Comparison of ENCODE assay signal across 30 cellular contexts in genomic region chr17:15393414-15393813, GRCh38. TPM values are rescaled to one million over a fixed set of nuclear protein-coding genes. Genes with fewer than 3 reads are reported as not detected.
DNase-seq lines count a peak whose midpoint lies in the region; ATAC-seq, FAIRE-seq and TF ChIP-seq lines count a peak whose summit lies in the region.
"Had no signal": no experiment of that assay in that cellular context is flagged by ENCODE, and none has a peak within 500 bp of the region (broad histone marks: within the 10 kb centered on the region; RNA-seq: fewer than 3 reads in every experiment).

No MANE protein-coding gene starts in this region.

- H3K79me2 ChIP-seq in PC-3 (ENCODE audit: low read length) = no peaks in the 10 kb centered on the region
- H3K79me2 ChIP-seq in keratinocyte (ENCODE audit: control insufficient read depth, insufficient read depth, low read length) = no peaks in the 10 kb centered on the region

- H3K9me3 ChIP-seq in PC-3 (ENCODE audit: low read length) (no peaks in the 10 kb centered on the region), keratinocyte (ENCODE audit: control insufficient read depth, low read depth, low read length) (no peaks in the 10 kb centered on the region)
- H3K9me3 ChIP-seq: BE2C had no signal

- dilution Hi-C loops in keratinocyte (cut with MboI; ENCODE audit: extremely low pct_ligation_motif_present, low sequenced_read_pairs) = no loop called here

- H3K27me3 ChIP-seq in PC-3 (ENCODE audit: low read length) (no peaks in the 10 kb centered on the region), keratinocyte (ENCODE audit: control insufficient read depth, extremely low read depth, insufficient read depth, low read length) (no peaks in the 10 kb centered on the region)
- H3K27me3 ChIP-seq: BE2C; BLaER1 treated with 17β-estradiol and CSF1 and Interleukin-3, amounts not matched to agents 10 nM and 100 nM had no signal

- TF ChIP-seq CTCF in PC-3 (conservative IDR thresholded peaks at IDR 0.05; ENCODE audit: low read depth, low read length) (no peak), keratinocyte (optimal IDR thresholded peaks at IDR 0.05 in 1 of 3, IDR thresholded peaks at IDR 0.05 in 1 of 3, conservative IDR thresholded peaks at IDR 0.05 in 1 of 3; ENCODE audit: extremely low read depth in 1 of 3, insufficient read depth in 2 of 3, low read length in 3 of 3) (no peak)

- peak overlapping the region; percentile 93 for H3K27ac ChIP-seq in PC-3 (ENCODE audit: low read length)
- H3K27ac ChIP-seq in epithelial cell of prostate = peak overlapping the region; percentile 1
- H3K27ac ChIP-seq in keratinocyte (ENCODE audit: control insufficient read depth, insufficient read depth, low read length) = no peak overlapping the region
- H3K27ac ChIP-seq: A549; BLaER1 treated with 17β-estradiol and CSF1 and Interleukin-3, amounts not matched to agents 10 nM and 100 nM had no signal

- no peak overlapping the region for H3K4me3 ChIP-seq in PC-3 (ENCODE audit: low read length)
- H3K4me3 ChIP-seq in keratinocyte (ENCODE audit: control insufficient read depth in 2 of 3, extremely low read depth in 1 of 3, insufficient read depth in 2 of 3, low read depth in 1 of 3, low read length in 3 of 3) = no peak overlapping the region
- H3K4me3 ChIP-seq: A549; BLaER1 treated with 17β-estradiol and CSF1 and Interleukin-3, amounts not matched to agents 10 nM and 100 nM; GM23338 had no signal

- intact Hi-C loops in PC-3 (cut with micrococcal nuclease) = loop anchor here (2.0 kb wide), 1 partner anchor 15 kb away; no protein-coding TSS in a partner anchor

- H3K4me2 ChIP-seq in PC-3 (ENCODE audit: low read length) = peak overlapping the region; percentile 52
- no peak overlapping the region for H3K4me2 ChIP-seq in keratinocyte (ENCODE audit: control insufficient read depth, extremely low read depth, insufficient read depth, low read depth, low read length)
- H3K4me2 ChIP-seq: A549; BLaER1 treated with 17β-estradiol and CSF1 and Interleukin-3, amounts not matched to agents 10 nM and 100 nM; GM23338 had no signal

- H3F3A ChIP-seq in PC-3 (ENCODE audit: low read length, unreplicated experiment) = peaks cover 6% of the 10 kb centered on the region

- BruUV-seq in PC-3 (replicated peaks; lab: Mats Ljungman, UMichigan) = no TSS peak

- ATAC-seq in PC-3 = no peak
- ATAC-seq: A549, GM23338, HCT116 had no signal

- no peaks in the 10 kb centered on the region for H3K9me1 ChIP-seq in keratinocyte (ENCODE audit: control insufficient read depth, extremely low read depth, insufficient read depth, low read length)

- H3K9ac ChIP-seq in PC-3 (ENCODE audit: low read length) (peak overlapping the region; percentile 59), keratinocyte (ENCODE audit: control insufficient read depth, extremely low read depth, insufficient read depth, low read length) (no peak overlapping the region)
- H3K9ac ChIP-seq: BLaER1 treated with 17β-estradiol and CSF1 and Interleukin-3, amounts not matched to agents 10 nM and 100 nM had no signal

- H3K9me2 ChIP-seq in PC-3 (replicated peaks; ENCODE audit: low read length) = no peaks in the 10 kb centered on the region

- H3K36me3 ChIP-seq in PC-3 (ENCODE audit: low read depth, low read length) (no peaks in the 10 kb centered on the region), keratinocyte (ENCODE audit: control insufficient read depth in 2 of 2, extremely low read depth in 1 of 2, insufficient read depth in 2 of 2, low read length in 2 of 2) (no peaks in the 10 kb centered on the region)
- H3K36me3 ChIP-seq: BE2C; BLaER1 treated with 17β-estradiol and CSF1 and Interleukin-3, amounts not matched to agents 10 nM and 100 nM had no signal

- H3K4me1 ChIP-seq in PC-3 (ENCODE audit: insufficient read depth, low read length) (peaks cover 33% of the 10 kb centered on the region), keratinocyte (ENCODE audit: control insufficient read depth, extremely low read depth, insufficient read depth, low read length) (peaks cover 27% of the 10 kb centered on the region)

- DNase-seq in PC-3 (peak; percentile 83), epithelial cell of prostate (ENCODE audit: low read depth, low spot score) (no peak), keratinocyte (ENCODE audit: low read depth, low spot score) (no peak), GM19238 (ENCODE audit: insufficient read length, low spot score) (no peak), NCI-H2029 (lab: John Stamatoyannopoulos, UW) (no peak), NCI-H748 (lab: John Stamatoyannopoulos, UW; ENCODE audit: unreplicated experiment) (no peak), amygdala (lab: John Stamatoyannopoulos, UW) (no peak)
- DNase-seq: 8988T; ACHN; AML-193; BE2C; CD4-positive, alpha-beta T cell; CD8-positive, alpha-beta memory T cell; DMS 273 treated with DMSO at 0.1 percent for 48 hours; DMS53; DMS79 treated with DMSO at 0.1 percent for 48 hours; GF-D8; H9 had no signal

- H4K20me1 ChIP-seq in PC-3 (ENCODE audit: low read length) (no peaks in the 10 kb centered on the region), keratinocyte (ENCODE audit: control insufficient read depth, extremely low read depth, insufficient read depth, low read length) (no peaks in the 10 kb centered on the region)
- H4K20me1 ChIP-seq: BLaER1 treated with 17β-estradiol and CSF1 and Interleukin-3, amounts not matched to agents 10 nM and 100 nM had no signal

- POLR2A ChIA-PET in PC-3 (lab: Charles Lee; ENCODE audit: unreplicated experiment) = no interaction called here

- peak; percentile 86 for FAIRE-seq in keratinocyte (lab: Jason Lieb, UNC)
- FAIRE-seq: D721Med, GM12891, GM18507, GM19239 had no signal

- H2AFZ ChIP-seq in PC-3 (ENCODE audit: low read length) = no peak overlapping the region
- no peak overlapping the region for H2AFZ ChIP-seq in keratinocyte (ENCODE audit: control insufficient read depth, low read length)
- H2AFZ ChIP-seq: GM23338 had no signal

- CTCF ChIA-PET in PC-3 (lab: Charles Lee) = no interaction called here

RNA-seq across cellular contexts. Expression of gene TEKT3, which starts 52.0 kb away (rescaled TPM):
- not detected in 2 replicates for total RNA-seq in PC-3 (2014; rRNA removed)
- polyA plus RNA-seq in keratinocyte = 0.12 to 0.19 TPM (median 0.16 TPM) in 3 replicates
- not detected for polyA plus RNA-seq in keratinocyte (2011; ENCODE audit: low read depth)
- 0.26 TPM in 1 of 2 replicates, not detected in the other for polyA plus RNA-seq in keratinocyte (2011; cell fraction: cytosol; rRNA removed)
- 0.14 and 0.73 TPM in 2 replicates for polyA plus RNA-seq in keratinocyte (2011; cell fraction: nucleus; rRNA removed)
- polyA plus RNA-seq in keratinocyte (2012; ENCODE audit: low replicate concordance) = not detected in 2 replicates
- not detected in 3 replicates for polyA minus RNA-seq in keratinocyte
- polyA minus RNA-seq in keratinocyte (2011; cell fraction: cytosol; rRNA and poly(A)+ RNA removed) = not detected
- polyA minus RNA-seq in keratinocyte (2011; cell fraction: nucleus; rRNA and poly(A)+ RNA removed) = not detected in 2 replicates
- total RNA-seq: CD4-positive, alpha-beta T cell; CD8-positive, alpha-beta memory T cell; Daoy; G401; H4 had no signal
- polyA plus RNA-seq: CD14-positive monocyte; CD8-positive, alpha-beta memory T cell had no signal
